In the genomic region with DNA sequence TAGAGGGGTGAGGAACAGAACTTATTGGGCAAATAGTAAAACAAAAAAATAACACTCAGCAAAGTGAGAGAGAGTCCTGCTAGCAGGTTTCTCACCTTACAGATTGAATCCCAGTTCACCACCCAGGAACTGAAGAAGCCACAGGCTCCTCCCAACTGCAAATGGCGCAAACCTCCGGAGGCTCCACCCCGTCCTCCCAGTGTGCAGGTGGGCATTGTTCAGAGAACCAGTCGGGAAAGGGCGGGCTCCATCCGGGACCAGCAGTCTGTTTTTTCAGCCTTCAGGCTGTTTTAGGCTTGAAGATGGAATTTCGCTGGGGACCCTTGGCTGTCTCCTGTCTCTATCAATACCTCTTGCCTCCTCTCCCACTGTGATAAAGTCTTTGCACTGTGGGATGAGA, we compare ENCODE assay signal across 18 cellular contexts.
DNase-seq lines count a peak whose midpoint lies in the region; ATAC-seq, FAIRE-seq and TF ChIP-seq lines count a peak whose summit lies in the region.
"Had no signal": no experiment of that assay in that cellular context is flagged by ENCODE, and none has a peak within 500 bp of the region (broad histone marks: within the 10 kb centered on the region; RNA-seq: fewer than 3 reads in every experiment).

No MANE protein-coding gene starts in this region.

- H3K9me3 Mint-ChIP-seq in GM23338 (peaks cover 4% of the 10 kb centered on the region; the same call in 2 of the 3 replicates), natural killer cell (no peaks in the 10 kb centered on the region)

- no peak for TF ChIP-seq EP300 in H1 (IDR thresholded peaks at IDR 0.05; ENCODE audit: borderline replicate concordance in 1 of 2, low read depth in 2 of 2, low read length in 2 of 2)

- H4K5ac ChIP-seq in H1 (ENCODE audit: insufficient read length, low read depth, low read length) = no peak overlapping the region

- no peaks in the 10 kb centered on the region for H3K79me2 ChIP-seq in GM23338 (replicated peaks; ENCODE audit: insufficient read depth)
- H3K79me2 ChIP-seq in H1 (ENCODE audit: control insufficient read depth in 1 of 2, insufficient read depth in 2 of 2, low read length in 2 of 2) = no peaks in the 10 kb centered on the region

- H4K20me1 ChIP-seq in GM23338 (replicated peaks; ENCODE audit: insufficient read depth) = no peaks in the 10 kb centered on the region
- no peaks in the 10 kb centered on the region for H4K20me1 ChIP-seq in H1 (replicated peaks in 1 of 2; ENCODE audit: control insufficient read depth in 1 of 2, insufficient read depth in 2 of 2, low read length in 2 of 2)
- H4K20me1 ChIP-seq: BLaER1 had no signal

- H2BK20ac ChIP-seq in H1 (ENCODE audit: low read length) = 0 out of 2 replicates have a peak overlapping the region, but pooled peaks have one; percentile 56

- H3K9ac ChIP-seq in H1 (replicated peaks in 1 of 4; ENCODE audit: extremely low read depth in 1 of 4, low read depth in 3 of 4, low read length in 3 of 4) = no peak overlapping the region
- H3K9ac ChIP-seq: BLaER1 had no signal

- CTCF ChIA-PET in H1 (lab: Charles Lee; ENCODE audit: partially characterized antibody) = no interaction called here

- H3K9me2 ChIP-seq in GM23338 (ENCODE audit: insufficient read depth) = no peaks in the 10 kb centered on the region

- H4K91ac ChIP-seq in H1 (replicated peaks; ENCODE audit: insufficient read length, low read length) = no peak overlapping the region

- ATAC-seq in GM23338 (no peak), natural killer cell (no peak)
- ATAC-seq: HCT116 had no signal

- DNase-seq in GM23338 (ENCODE audit: low spot score) (peak; percentile 10), SJSA1 (ENCODE audit: low read depth in 1 of 2, low spot score in 2 of 2) (no peak), H1 (ENCODE audit: low read depth in 1 of 2, low spot score in 2 of 2) (no peak), natural killer cell (no peak), cerebellum (ENCODE audit: low spot score) (no peak), DMS79 (lab: John Stamatoyannopoulos, UW) (no peak)
- DNase-seq: CD4-positive, CD25-positive, alpha-beta regulatory T cell; DMS 273 treated with DMSO at 0.1 percent for 48 hours; DMS79 treated with DMSO at 0.1 percent for 48 hours; H9 had no signal

- H3K9me3 ChIP-seq in SJSA1 (replicated peaks) (no peaks in the 10 kb centered on the region; the same call in 1 of the 2 replicates), H1 (ENCODE audit: insufficient read depth in 2 of 2, low read depth in 1 of 2, low read length in 1 of 2) (no peaks in the 10 kb centered on the region)
- H3K9me3 ChIP-seq: BLaER1 had no signal

- H3K4me3 ChIP-seq in GM23338 = no peak overlapping the region
- no peak overlapping the region for H3K4me3 ChIP-seq in SJSA1
- no peak overlapping the region for H3K4me3 ChIP-seq in H1 (ENCODE audit: extremely low read depth in 1 of 4, insufficient read depth in 2 of 4, low read depth in 3 of 4, low read length in 4 of 4)
- H3K4me3 ChIP-seq: BLaER1 had no signal

- H3K4me3 Mint-ChIP-seq in GM23338 = no peak overlapping the region
- H3K4me3 Mint-ChIP-seq in natural killer cell = no peak overlapping the region
- H3K4me3 Mint-ChIP-seq: B cell; CD4-positive, CD25-positive, alpha-beta regulatory T cell; CD8-positive, alpha-beta memory T cell; H9 had no signal

- H3K4me2 ChIP-seq in GM23338 (no peak overlapping the region), H1 (ENCODE audit: insufficient read depth in 1 of 2, low read depth in 2 of 2, low read length in 2 of 2) (no peak overlapping the region)
- H3K4me2 ChIP-seq: BLaER1 had no signal

- no peak overlapping the region for H2BK15ac ChIP-seq in H1 (ENCODE audit: low read length)

- H3K79me1 ChIP-seq in H1 (ENCODE audit: low read depth, low read length) = no peaks in the 10 kb centered on the region

- no peak overlapping the region for H2BK5ac ChIP-seq in H1 (ENCODE audit: low read depth, low read length)

- H3K27ac ChIP-seq in GM23338 (ENCODE audit: low read depth) (no peak overlapping the region), SJSA1 (peak overlapping the region; percentile 80), H1 (ENCODE audit: low read depth, low read length) (no peak overlapping the region)
- H3K27ac ChIP-seq: BLaER1, C4-2B had no signal

- H3K27me3 Mint-ChIP-seq in GM23338 (ENCODE audit: insufficient read depth, low read depth, poor library complexity) (peaks cover 5% of the 10 kb centered on the region), natural killer cell (ENCODE audit: low read depth in 2 of 2) (no peaks in the 10 kb centered on the region)
- H3K27me3 Mint-ChIP-seq: B cell had no signal

- H3K4me1 ChIP-seq in GM23338 (ENCODE audit: insufficient read depth) = peaks cover 24% of the 10 kb centered on the region
- H3K4me1 ChIP-seq in SJSA1 (replicated peaks) = peaks cover 20% of the 10 kb centered on the region
- peaks cover 0 to 2% (median 0%) of the 10 kb centered on the region in 4 experiments; a peak in 2 of 7 replicates for H3K4me1 ChIP-seq in H1 (replicated peaks in 1 of 4; ENCODE audit: control insufficient read depth in 3 of 4, insufficient read depth in 4 of 4, low read length in 3 of 4)
- H3K4me1 ChIP-seq: BLaER1 had no signal

- H3K18ac ChIP-seq in H1 (ENCODE audit: extremely low read depth, low read length) = no peak overlapping the region

- H3K4ac ChIP-seq in H1 (replicated peaks; ENCODE audit: insufficient read length, low read depth, low read length) = no peak overlapping the region

- no peak overlapping the region for H3K56ac ChIP-seq in H1 (replicated peaks; ENCODE audit: insufficient read length, low read depth, low read length)

- H3K4me1 Mint-ChIP-seq in GM23338 (peaks cover 24% of the 10 kb centered on the region), natural killer cell (no peaks in the 10 kb centered on the region)
- H3K4me1 Mint-ChIP-seq: B cell; CD4-positive, CD25-positive, alpha-beta regulatory T cell; CD8-positive, alpha-beta memory T cell had no signal

- no peaks in the 10 kb centered on the region for H3K36me3 ChIP-seq in GM23338 (ENCODE audit: insufficient read depth)
- H3K36me3 ChIP-seq in SJSA1 = no peaks in the 10 kb centered on the region
- no peaks in the 10 kb centered on the region for H3K36me3 ChIP-seq in H1 (ENCODE audit: control insufficient read depth in 2 of 4, insufficient read depth in 4 of 4, low read length in 3 of 4)
- H3K36me3 ChIP-seq: BLaER1 had no signal

- no peak overlapping the region for H3K14ac ChIP-seq in H1 (ENCODE audit: insufficient read length)

- peaks cover 10% of the 10 kb centered on the region; the same call in 2 of the 3 replicates for H3K36me3 Mint-ChIP-seq in GM23338 (ENCODE audit: low read depth)
- no peaks in the 10 kb centered on the region for H3K36me3 Mint-ChIP-seq in natural killer cell
- H3K36me3 Mint-ChIP-seq: CD4-positive, CD25-positive, alpha-beta regulatory T cell; CD8-positive, alpha-beta memory T cell had no signal

- TF ChIP-seq CTCF in GM23338 (conservative IDR thresholded peaks at IDR 0.05; ENCODE audit: low read depth in 2 of 2) (no peak), H1 (IDR thresholded peaks at IDR 0.05; ENCODE audit: control extremely low read depth in 1 of 3, insufficient read depth in 1 of 3, low read depth in 1 of 3, low read length in 3 of 3) (no peak), natural killer cell (IDR thresholded peaks at IDR 0.05) (no peak)

- FAIRE-seq in H1 (lab: Jason Lieb, UNC) = no peak
- FAIRE-seq: D721Med, G401.6, GM12892 had no signal

- no peaks in the 10 kb centered on the region for H3K27me3 ChIP-seq in GM23338 (ENCODE audit: insufficient read depth)
- H3K27me3 ChIP-seq in SJSA1 (replicated peaks) = no peaks in the 10 kb centered on the region
- H3K27me3 ChIP-seq in H1 (replicated peaks in 1 of 4; ENCODE audit: control insufficient read depth in 3 of 4, extremely low read depth in 1 of 4, insufficient read depth in 3 of 4, low read length in 3 of 4) = no peaks in the 10 kb centered on the region
- H3K27me3 ChIP-seq: BLaER1 had no signal

- H4K8ac ChIP-seq in H1 (ENCODE audit: extremely low read depth, insufficient read depth, low read length) = no peak overlapping the region

- POLR2A ChIA-PET in H1 (lab: Charles Lee; ENCODE audit: partially characterized antibody) = no interaction called here

- no peak overlapping the region for H3K27ac Mint-ChIP-seq in GM23338
- no peak overlapping the region for H3K27ac Mint-ChIP-seq in natural killer cell
- H3K27ac Mint-ChIP-seq: B cell; CD4-positive, CD25-positive, alpha-beta regulatory T cell; CD8-positive, alpha-beta memory T cell; H9 had no signal

- 93% methylated on average over 7 of the region's 7 CpGs; no CpG with 5 or more reads in 1 of the 2 experiments for WGBS in H1 (ENCODE audit: extremely low coverage in 1 of 2, insufficient coverage in 1 of 2, insufficient read length in 1 of 2, insufficient replicate concordance in 2 of 2, low coverage in 1 of 2, low lambda C conversion rate in 2 of 2, missing lambda C conversion rate in 1 of 2), 2 experiments

- no peak for TF ChIP-seq RAD21 in H1 (IDR thresholded peaks at IDR 0.05 in 1 of 2, conservative IDR thresholded peaks at IDR 0.05 in 1 of 2; ENCODE audit: low read depth in 2 of 2, low read length in 2 of 2)

- no peaks in the 10 kb centered on the region for H3F3A ChIP-seq in GM23338 (replicated peaks; ENCODE audit: low read depth)

- H3K23ac ChIP-seq in H1 (ENCODE audit: insufficient read length) = no peak overlapping the region

- no peaks in the 10 kb centered on the region; the same call in 1 of the 2 replicates for H3K23me2 ChIP-seq in H1 (ENCODE audit: low read depth, low read length)

- H2AFZ ChIP-seq in GM23338 (no peak overlapping the region), H1 (ENCODE audit: low read length) (no peak overlapping the region)

- H2BK120ac ChIP-seq in H1 (replicated peaks; ENCODE audit: low read depth, low read length) = no peak overlapping the region

- no peak overlapping the region for H2AK5ac ChIP-seq in H1 (ENCODE audit: low read depth, low read length)

- no peak for TF ChIP-seq POLR2A in H1 (IDR thresholded peaks at IDR 0.05; ENCODE audit: control extremely low read depth in 1 of 2, low read depth in 2 of 2, low read length in 2 of 2)

- intact Hi-C loops in natural killer cell (cut with micrococcal nuclease) = no loop called here

- peak overlapping the region; percentile 27; the same call in 1 of the 2 replicates for H2BK12ac ChIP-seq in H1 (ENCODE audit: low read depth, low read length)

TF ChIP-seq in GM23338, 12 proteins besides CTCF, POLR2A, EP300 and RAD21:
- TF ChIP-seq NANOG (IDR thresholded peaks at IDR 0.05; ENCODE audit: borderline replicate concordance) = no peak

TF ChIP-seq in H1, 55 proteins besides CTCF, POLR2A, EP300 and RAD21 (continues in another document):
- TF ChIP-seq TAF1 (IDR thresholded peaks at IDR 0.05; ENCODE audit: low read depth, low read length) (no peak), CREB1 (IDR thresholded peaks at IDR 0.05) (no peak), SIRT6 (IDR thresholded peaks at IDR 0.05; ENCODE audit: low read length) (no peak), CHD1 (IDR thresholded peaks at IDR 0.05; ENCODE audit: low read depth, low read length) (no peak), BCL11A (IDR thresholded peaks at IDR 0.05; ENCODE audit: low read depth in 2 of 2, low read length in 2 of 2) (no peak), POLR2AphosphoS5 (IDR thresholded peaks at IDR 0.05; ENCODE audit: low read depth, low read length) (no peak), CEBPB (IDR thresholded peaks at IDR 0.05; ENCODE audit: low read depth, low read length) (no peak), NANOG (IDR thresholded peaks at IDR 0.05; ENCODE audit: insufficient read depth, low read depth, low read length, poor library complexity, severe bottlenecking) (no peak)
